In genomic region chr6:116016846-116017545, GRCh38 we compare ENCODE assay signal across 9 cellular contexts. TPM values are rescaled to one million over a fixed set of nuclear protein-coding genes. Genes with fewer than 3 reads are reported as not detected.
DNase-seq lines count a peak whose midpoint lies in the region; ATAC-seq and TF ChIP-seq lines count a peak whose summit lies in the region.
"Had no signal": no experiment of that assay in that cellular context is flagged by ENCODE, and none has a peak within 500 bp of the region (broad histone marks: within the 10 kb centered on the region; RNA-seq: fewer than 3 reads in every experiment).

No MANE protein-coding gene starts in this region.

- H3K27me3 ChIP-seq in effector memory CD4-positive, alpha-beta T cell (replicated peaks; ENCODE audit: control insufficient read depth, insufficient read depth, low read length, poor library complexity, severe bottlenecking): no peaks in the 10 kb centered on the region

- no peaks in the 10 kb centered on the region for H3K9me3 ChIP-seq in effector memory CD4-positive, alpha-beta T cell (ENCODE audit: control insufficient read depth, low read length)

- TF ChIP-seq CTCF in neural crest cell (conservative IDR thresholded peaks at IDR 0.05): no peak

- no peaks in the 10 kb centered on the region for H3K9me3 Mint-ChIP-seq in neural crest cell
- H3K9me3 Mint-ChIP-seq: activated naive CD8-positive, alpha-beta T cell treated with anti-CD3 and anti-CD28 coated beads for 36 hours had no signal

- peak overlapping the region; percentile 91 for H3K27ac Mint-ChIP-seq in neural crest cell (ENCODE audit: unreplicated experiment)
- H3K27ac Mint-ChIP-seq: activated naive CD8-positive, alpha-beta T cell treated with anti-CD3 and anti-CD28 coated beads for 36 hours had no signal

- peak; percentile 23 for ATAC-seq in GM18502 (IDR thresholded peaks at IDR 0.05; ENCODE audit: poor library complexity, unreplicated experiment)
- ATAC-seq in HG03196 (IDR thresholded peaks at IDR 0.05; ENCODE audit: unreplicated experiment): peak; percentile 24
- ATAC-seq in GM21526 (IDR thresholded peaks at IDR 0.05; ENCODE audit: low FRiP score, unreplicated experiment): no peak

- H3K27me3 Mint-ChIP-seq in neural crest cell (ENCODE audit: low read depth): peaks cover 6% of the 10 kb centered on the region

- H3K27ac ChIP-seq in cingulate gyrus (ENCODE audit: low read depth, low read length): peak overlapping the region; percentile 90
- no peak overlapping the region for H3K27ac ChIP-seq in effector memory CD4-positive, alpha-beta T cell (ENCODE audit: insufficient read depth, low read length, poor library complexity, severe bottlenecking)

- H3K4me1 Mint-ChIP-seq in neural crest cell: no peaks in the 10 kb centered on the region

- H3K4me3 ChIP-seq in effector memory CD4-positive, alpha-beta T cell (ENCODE audit: insufficient read depth, low read depth, low read length, poor library complexity, severe bottlenecking): no peak overlapping the region

- H3K36me3 ChIP-seq in effector memory CD4-positive, alpha-beta T cell (ENCODE audit: control insufficient read depth, insufficient read depth, low read length): no peaks in the 10 kb centered on the region

- no peak for DNase-seq in neural crest cell (ENCODE audit: low read depth, low spot score)
- no peak for DNase-seq in effector memory CD4-positive, alpha-beta T cell
- DNase-seq in activated effector memory CD4-positive, alpha-beta T cell treated with anti-CD3 and anti-CD28 coated beads, Interleukin-2, amount 50 U/mL, for 16 hours: no peak
- no peak for DNase-seq in H4 (ENCODE audit: low spot score)
- DNase-seq: activated naive CD8-positive, alpha-beta T cell treated with anti-CD3 and anti-CD28 coated beads for 36 hours had no signal

- H3K4me1 ChIP-seq in effector memory CD4-positive, alpha-beta T cell (ENCODE audit: control insufficient read depth, insufficient read depth, low read length, poor library complexity, severe bottlenecking): no peaks in the 10 kb centered on the region

- no peak overlapping the region for H3K4me3 Mint-ChIP-seq in neural crest cell
- H3K4me3 Mint-ChIP-seq: activated naive CD8-positive, alpha-beta T cell treated with anti-CD3 and anti-CD28 coated beads for 36 hours had no signal

- H3K36me3 Mint-ChIP-seq in neural crest cell (ENCODE audit: low read depth): no peaks in the 10 kb centered on the region
- H3K36me3 Mint-ChIP-seq: activated naive CD8-positive, alpha-beta T cell treated with anti-CD3 and anti-CD28 coated beads for 36 hours had no signal

RNA-seq across cellular contexts. Expression of gene FRK, which starts 43.7 kb away (rescaled TPM):
- total RNA-seq in neural crest cell: 0.11 and 0.12 TPM in 2 replicates
- 0.21 and 0.39 TPM in 2 replicates for total RNA-seq in H4 (2014; rRNA removed; shearing (Covaris generic))
